27 cellular contexts compared by ENCODE assay signal in genomic region chr9:86141843-86142242, GRCh38. TPM values are rescaled to one million over a fixed set of nuclear protein-coding genes. Genes with fewer than 3 reads are reported as not detected.
A peak's percentile ranks its signal among the peaks of the same experiment; 100 is the strongest.
DNase-seq lines count a peak whose midpoint lies in the region; ATAC-seq and TF ChIP-seq lines count a peak whose summit lies in the region.
"Had no signal": no experiment of that assay in that cellular context is flagged by ENCODE, and none has a peak within 500 bp of the region (broad histone marks: within the 10 kb centered on the region; RNA-seq: fewer than 3 reads in every experiment).

No MANE protein-coding gene starts in this region.

- peaks cover 2% of the 10 kb centered on the region for H3K27me3 Mint-ChIP-seq in type B pancreatic cell

- no peak for TF ChIP-seq POLR2A in gastroesophageal sphincter (IDR thresholded peaks at IDR 0.05)

- peaks cover 14% of the 10 kb centered on the region for H3K9me3 Mint-ChIP-seq in type B pancreatic cell

- H3K4me2 ChIP-seq in PC-3 (ENCODE audit: low read length), result no peak overlapping the region
- H3K4me2 ChIP-seq: KMS-11 had no signal

- peaks cover 25% of the 10 kb centered on the region for H3K4me1 Mint-ChIP-seq in type B pancreatic cell (ENCODE audit: unreplicated experiment)
- H3K4me1 Mint-ChIP-seq: CD4-positive, CD25-positive, alpha-beta regulatory T cell had no signal

- POLR2A ChIA-PET in PC-3 (lab: Charles Lee; ENCODE audit: unreplicated experiment), result no interaction called here

- H3K9me2 ChIP-seq in PC-3 (replicated peaks; ENCODE audit: low read length), result no peaks in the 10 kb centered on the region

- peaks cover 8% of the 10 kb centered on the region for H3K36me3 Mint-ChIP-seq in type B pancreatic cell

- H3K27me3 ChIP-seq in PC-3 (ENCODE audit: low read length) (no peaks in the 10 kb centered on the region), gastroesophageal sphincter (no peaks in the 10 kb centered on the region)

- TF ChIP-seq EP300 in gastroesophageal sphincter (IDR thresholded peaks at IDR 0.05), result no peak

- intact Hi-C loops in PC-3 (cut with micrococcal nuclease), result no loop called here

- TF ChIP-seq CTCF in PC-3 (conservative IDR thresholded peaks at IDR 0.05; ENCODE audit: low read depth, low read length) (no peak), type B pancreatic cell (conservative IDR thresholded peaks at IDR 0.05) (no peak), gastroesophageal sphincter (IDR thresholded peaks at IDR 0.05) (no peak)

- no peaks in the 10 kb centered on the region for H4K20me1 ChIP-seq in PC-3 (ENCODE audit: low read length)

- H3K9me3 ChIP-seq in PC-3 (ENCODE audit: low read length), result 0 out of 2 replicates have a peak, but pooled peaks cover 3% of the 10 kb centered on the region
- H3K9me3 ChIP-seq in gastroesophageal sphincter, result peaks cover 0 to 13% (median 0%) of the 10 kb centered on the region in 3 donors

- DNase-seq in DMS153 (lab: John Stamatoyannopoulos, UW) (peak; percentile 38), DMS153 treated with DMSO at 0.1 percent for 48 hours (lab: John Stamatoyannopoulos, UW; ENCODE audit: unreplicated experiment) (no peak), NCI-H1417 (lab: John Stamatoyannopoulos, UW) (peak; percentile 58 to 82 (median 79)), PC-3 (peak; percentile 20), type B pancreatic cell (ENCODE audit: extremely low spot score, unreplicated experiment) (no peak), NCI-H1092 (lab: John Stamatoyannopoulos, UW) (no peak)
- DNase-seq: CD4-positive, CD25-positive, alpha-beta regulatory T cell; DMS79; EL; GDM1; GOT3; NCI-H1092 treated with DMSO at 0.1 percent for 48 hours; NCI-H1694 treated with DMSO at 0.1 percent for 48 hours; NCI-H2107; NCI-H446; NCI-H524 treated with DMSO at 0.1 percent for 48 hours; NCI-H82; NK-92 treated with Interleukin-12 subunit alpha and Interleukin-12 subunit beta, amount 100 ng/mL, for 24 hours; RPMI8226; T-helper 1 cell had no signal

- no TSS peak for BruUV-seq in PC-3 (replicated peaks; lab: Mats Ljungman, UMichigan)

- H2AFZ ChIP-seq in PC-3 (ENCODE audit: low read length), result no peak overlapping the region

- no peak overlapping the region for H3K27ac Mint-ChIP-seq in type B pancreatic cell
- H3K27ac Mint-ChIP-seq: CD4-positive, CD25-positive, alpha-beta regulatory T cell; T-helper 2 cell treated with Interferon-gamma antibody and Interleukin-4, amounts not matched to agents 5 μg/mL and 100 μg/mL, for 36 hours had no signal

- H3K36me3 ChIP-seq in PC-3 (ENCODE audit: low read depth, low read length) (no peaks in the 10 kb centered on the region), gastroesophageal sphincter (no peaks in the 10 kb centered on the region)

- H3K4me1 ChIP-seq in PC-3 (ENCODE audit: insufficient read depth, low read length) (no peaks in the 10 kb centered on the region), gastroesophageal sphincter (no peaks in the 10 kb centered on the region)

- H3K79me2 ChIP-seq in PC-3 (ENCODE audit: low read length), result no peaks in the 10 kb centered on the region

- no peak overlapping the region for H3K9ac ChIP-seq in PC-3 (ENCODE audit: low read length)
- H3K9ac ChIP-seq: KMS-11 had no signal

- H3K27ac ChIP-seq in PC-3 (ENCODE audit: low read length) (no peak overlapping the region), gastroesophageal sphincter (no peak overlapping the region)
- H3K27ac ChIP-seq: 22Rv1, KMS-11 had no signal

- WGBS in gastroesophageal sphincter (ENCODE audit: low coverage in 1 of 2), 2 donors, result 72 to 75% methylated on average over 3 of the region's 3 CpGs

- no peak for ATAC-seq in PC-3
- no peak for ATAC-seq in HG02970 (IDR thresholded peaks at IDR 0.05; ENCODE audit: low FRiP score, unreplicated experiment)
- no peak for ATAC-seq in gastroesophageal sphincter
- ATAC-seq: GM12878, HCT116 had no signal

- peak overlapping the region; percentile 42 for H3K4me3 Mint-ChIP-seq in type B pancreatic cell
- H3K4me3 Mint-ChIP-seq: CD4-positive, CD25-positive, alpha-beta regulatory T cell; T-helper 2 cell treated with Interferon-gamma antibody and Interleukin-4, amounts not matched to agents 5 μg/mL and 100 μg/mL, for 36 hours had no signal

- CTCF ChIA-PET in PC-3 (lab: Charles Lee), result no interaction called here

- H3F3A ChIP-seq in PC-3 (ENCODE audit: low read length, unreplicated experiment), result no peaks in the 10 kb centered on the region

- no peak overlapping the region for H3K4me3 ChIP-seq in PC-3 (ENCODE audit: low read length)
- no peak overlapping the region for H3K4me3 ChIP-seq in gastroesophageal sphincter
- H3K4me3 ChIP-seq: GM12878 had no signal

RNA-seq across cellular contexts. Expression of gene GOLM1, which starts 42.5 kb away (rescaled TPM):
- total RNA-seq in PC-3 (2014; rRNA removed) (55.8 and 56.2 TPM in 2 replicates), type B pancreatic cell (ENCODE audit: low replicate concordance) (149 and 178 TPM in 2 replicates), gastroesophageal sphincter (10 to 100 TPM in 1 of 4 donors, 1 to 10 TPM in 3; 4.8 to 22.2 (median 8.0) TPM)

Comparison
In these comparisons a context has a peak if more than half of its experiments do, and no peak if none do; other contexts are left out.
1. DNase-seq: peak in DMS153 (single experiment), NCI-H1417 (3 of 3) and PC-3 (single experiment); none in DMS153 treated with DMSO at 0.1 percent for 48 hours (single experiment), type B pancreatic cell (single experiment) and NCI-H1092 (single experiment).